ENCODE assay signal across 1 cellular context in the genomic region with DNA sequence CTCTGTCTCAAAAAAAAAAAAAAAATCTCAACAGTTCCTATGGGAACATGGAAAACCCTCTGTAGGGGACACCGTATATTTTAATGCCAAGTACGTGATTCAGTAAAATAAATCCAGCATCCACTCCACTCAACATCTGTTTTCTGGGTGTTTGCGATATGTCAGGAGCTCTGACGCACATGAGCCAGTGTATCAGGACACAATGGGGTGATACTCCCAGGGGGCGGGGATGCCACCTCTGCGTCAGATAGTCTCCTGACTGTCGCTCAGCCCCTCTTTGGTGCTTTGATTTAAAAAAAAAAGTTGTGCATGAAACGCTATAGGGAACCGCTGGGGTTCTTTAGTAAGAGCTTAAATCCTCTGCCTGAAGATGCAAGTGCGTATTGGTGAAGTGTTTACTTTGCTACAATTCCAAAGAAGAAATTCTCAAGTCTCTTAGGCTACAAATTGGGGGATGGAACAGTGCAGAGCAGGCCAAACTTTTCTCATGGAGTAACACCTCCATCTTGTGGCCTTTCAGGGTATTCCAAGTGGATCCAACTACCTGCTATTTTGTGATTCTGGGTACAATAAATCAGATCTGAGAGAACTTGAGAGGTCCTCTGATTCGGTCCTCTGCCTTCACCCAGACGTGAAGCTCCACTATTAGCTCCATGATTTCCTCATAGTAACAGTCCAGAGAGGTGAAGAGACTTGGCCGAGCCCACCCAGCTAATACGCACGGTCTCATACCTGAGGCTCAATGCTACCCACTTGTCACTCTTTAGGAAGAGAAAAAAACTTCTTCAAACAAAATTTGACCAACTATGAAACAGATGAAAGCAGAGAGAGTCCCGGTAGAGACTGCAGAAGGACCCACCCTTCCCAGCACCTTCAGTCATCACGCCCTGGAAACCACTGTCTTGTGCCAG.
TF ChIP-seq lines count a peak whose summit lies in the region.

No MANE protein-coding gene starts in this region.

TF ChIP-seq in A549, 52 proteins besides CTCF, POLR2A, EP300 and RAD21 (continued from another document):
- TF ChIP-seq, protein P1, sequence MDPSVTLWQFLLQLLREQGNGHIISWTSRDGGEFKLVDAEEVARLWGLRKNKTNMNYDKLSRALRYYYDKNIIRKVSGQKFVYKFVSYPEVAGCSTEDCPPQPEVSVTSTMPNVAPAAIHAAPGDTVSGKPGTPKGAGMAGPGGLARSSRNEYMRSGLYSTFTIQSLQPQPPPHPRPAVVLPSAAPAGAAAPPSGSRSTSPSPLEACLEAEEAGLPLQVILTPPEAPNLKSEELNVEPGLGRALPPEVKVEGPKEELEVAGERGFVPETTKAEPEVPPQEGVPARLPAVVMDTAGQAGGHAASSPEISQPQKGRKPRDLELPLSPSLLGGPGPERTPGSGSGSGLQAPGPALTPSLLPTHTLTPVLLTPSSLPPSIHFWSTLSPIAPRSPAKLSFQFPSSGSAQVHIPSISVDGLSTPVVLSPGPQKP (IDR thresholded peaks at IDR 0.05; ENCODE audit: low read depth, low read length) = no peak
- TF ChIP-seq POLR2AphosphoS2 (conservative IDR thresholded peaks at IDR 0.05; ENCODE audit: low read length) (no peak), ZC3H11A (IDR thresholded peaks at IDR 0.05) (no peak), HEYL (CRISPR knock-in tag; IDR thresholded peaks at IDR 0.05) (no peak), GATA3 (IDR thresholded peaks at IDR 0.05; ENCODE audit: borderline replicate concordance) (peak; percentile 88), MAFK (IDR thresholded peaks at IDR 0.05; ENCODE audit: partially characterized antibody) (peak; percentile 41), ESRRA (IDR thresholded peaks at IDR 0.05; ENCODE audit: borderline replicate concordance, low read length) (no peak), NPAS2 (CRISPR knock-in tag; IDR thresholded peaks at IDR 0.05; ENCODE audit: borderline replicate concordance) (no peak), CBX8 (IDR thresholded peaks at IDR 0.05) (no peak), BHLHE40 (IDR thresholded peaks at IDR 0.05; ENCODE audit: low read depth, low read length) (no peak), CHD4 (IDR thresholded peaks at IDR 0.05; ENCODE audit: borderline replicate concordance) (no peak)
- TF ChIP-seq, protein P2, sequence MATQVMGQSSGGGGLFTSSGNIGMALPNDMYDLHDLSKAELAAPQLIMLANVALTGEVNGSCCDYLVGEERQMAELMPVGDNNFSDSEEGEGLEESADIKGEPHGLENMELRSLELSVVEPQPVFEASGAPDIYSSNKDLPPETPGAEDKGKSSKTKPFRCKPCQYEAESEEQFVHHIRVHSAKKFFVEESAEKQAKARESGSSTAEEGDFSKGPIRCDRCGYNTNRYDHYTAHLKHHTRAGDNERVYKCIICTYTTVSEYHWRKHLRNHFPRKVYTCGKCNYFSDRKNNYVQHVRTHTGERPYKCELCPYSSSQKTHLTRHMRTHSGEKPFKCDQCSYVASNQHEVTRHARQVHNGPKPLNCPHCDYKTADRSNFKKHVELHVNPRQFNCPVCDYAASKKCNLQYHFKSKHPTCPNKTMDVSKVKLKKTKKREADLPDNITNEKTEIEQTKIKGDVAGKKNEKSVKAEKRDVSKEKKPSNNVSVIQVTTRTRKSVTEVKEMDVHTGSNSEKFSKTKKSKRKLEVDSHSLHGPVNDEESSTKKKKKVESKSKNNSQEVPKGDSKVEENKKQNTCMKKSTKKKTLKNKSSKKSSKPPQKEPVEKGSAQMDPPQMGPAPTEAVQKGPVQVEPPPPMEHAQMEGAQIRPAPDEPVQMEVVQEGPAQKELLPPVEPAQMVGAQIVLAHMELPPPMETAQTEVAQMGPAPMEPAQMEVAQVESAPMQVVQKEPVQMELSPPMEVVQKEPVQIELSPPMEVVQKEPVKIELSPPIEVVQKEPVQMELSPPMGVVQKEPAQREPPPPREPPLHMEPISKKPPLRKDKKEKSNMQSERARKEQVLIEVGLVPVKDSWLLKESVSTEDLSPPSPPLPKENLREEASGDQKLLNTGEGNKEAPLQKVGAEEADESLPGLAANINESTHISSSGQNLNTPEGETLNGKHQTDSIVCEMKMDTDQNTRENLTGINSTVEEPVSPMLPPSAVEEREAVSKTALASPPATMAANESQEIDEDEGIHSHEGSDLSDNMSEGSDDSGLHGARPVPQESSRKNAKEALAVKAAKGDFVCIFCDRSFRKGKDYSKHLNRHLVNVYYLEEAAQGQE (IDR thresholded peaks at IDR 0.05) = no peak
- TF ChIP-seq, protein P3, sequence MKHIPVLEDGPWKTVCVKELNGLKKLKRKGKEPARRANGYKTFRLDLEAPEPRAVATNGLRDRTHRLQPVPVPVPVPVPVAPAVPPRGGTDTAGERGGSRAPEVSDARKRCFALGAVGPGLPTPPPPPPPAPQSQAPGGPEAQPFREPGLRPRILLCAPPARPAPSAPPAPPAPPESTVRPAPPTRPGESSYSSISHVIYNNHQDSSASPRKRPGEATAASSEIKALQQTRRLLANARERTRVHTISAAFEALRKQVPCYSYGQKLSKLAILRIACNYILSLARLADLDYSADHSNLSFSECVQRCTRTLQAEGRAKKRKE (CRISPR knock-in tag; IDR thresholded peaks at IDR 0.05; ENCODE audit: low read depth) = peak; percentile 77
- TF ChIP-seq, protein P4, sequence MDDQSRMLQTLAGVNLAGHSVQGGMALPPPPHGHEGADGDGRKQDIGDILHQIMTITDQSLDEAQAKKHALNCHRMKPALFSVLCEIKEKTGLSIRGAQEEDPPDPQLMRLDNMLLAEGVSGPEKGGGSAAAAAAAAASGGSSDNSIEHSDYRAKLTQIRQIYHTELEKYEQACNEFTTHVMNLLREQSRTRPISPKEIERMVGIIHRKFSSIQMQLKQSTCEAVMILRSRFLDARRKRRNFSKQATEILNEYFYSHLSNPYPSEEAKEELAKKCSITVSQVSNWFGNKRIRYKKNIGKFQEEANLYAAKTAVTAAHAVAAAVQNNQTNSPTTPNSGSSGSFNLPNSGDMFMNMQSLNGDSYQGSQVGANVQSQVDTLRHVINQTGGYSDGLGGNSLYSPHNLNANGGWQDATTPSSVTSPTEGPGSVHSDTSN (IDR thresholded peaks at IDR 0.05) = peak; percentile 75; the same call in 1 of the 2 replicates
- TF ChIP-seq, protein P5, sequence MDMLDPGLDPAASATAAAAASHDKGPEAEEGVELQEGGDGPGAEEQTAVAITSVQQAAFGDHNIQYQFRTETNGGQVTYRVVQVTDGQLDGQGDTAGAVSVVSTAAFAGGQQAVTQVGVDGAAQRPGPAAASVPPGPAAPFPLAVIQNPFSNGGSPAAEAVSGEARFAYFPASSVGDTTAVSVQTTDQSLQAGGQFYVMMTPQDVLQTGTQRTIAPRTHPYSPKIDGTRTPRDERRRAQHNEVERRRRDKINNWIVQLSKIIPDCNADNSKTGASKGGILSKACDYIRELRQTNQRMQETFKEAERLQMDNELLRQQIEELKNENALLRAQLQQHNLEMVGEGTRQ (IDR thresholded peaks at IDR 0.05) = no peak
